9 cellular contexts compared by ENCODE assay signal in the genomic region with DNA sequence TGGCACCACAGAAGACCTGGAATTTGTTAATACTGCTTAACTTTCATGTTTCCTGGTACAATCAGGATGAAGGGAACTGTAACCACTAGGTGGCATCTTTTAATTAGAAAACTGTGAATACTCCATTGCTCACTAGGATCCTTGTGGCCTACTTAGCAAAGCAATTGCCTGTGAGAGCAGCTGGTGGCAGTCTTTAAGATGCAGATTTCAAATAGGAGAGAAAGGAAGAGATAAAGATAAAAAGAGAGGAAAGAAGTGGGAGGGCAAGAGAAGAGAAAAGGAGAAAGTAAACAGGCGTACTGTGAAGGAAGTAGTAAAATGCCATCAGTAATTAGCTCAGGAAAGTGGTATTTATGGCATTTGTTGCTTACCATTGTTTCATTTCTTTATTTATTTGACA.
DNase-seq lines count a peak whose midpoint lies in the region; ATAC-seq, FAIRE-seq and TF ChIP-seq lines count a peak whose summit lies in the region.
"Had no signal": no experiment of that assay in that cellular context is flagged by ENCODE, and none has a peak within 500 bp of the region (broad histone marks: within the 10 kb centered on the region; RNA-seq: fewer than 3 reads in every experiment).

No MANE protein-coding gene starts in this region.

- no peak overlapping the region for H3K27ac ChIP-seq in HEK293 (ENCODE audit: extremely low read depth, low read depth, low read length)

- DNase-seq in D721Med (ENCODE audit: insufficient read length, low spot score) (peak; percentile 24), NCI-H510A (lab: John Stamatoyannopoulos, UW) (peak; percentile 53), astrocyte of the cerebellum (ENCODE audit: low read depth) (peak; percentile 77), iPS DF 19.7 (ENCODE audit: low read depth, low spot score) (peak; percentile 95), skeletal muscle cell (ENCODE audit: low read depth) (peak; percentile 60)
- no peak for DNase-seq in NK-92 treated with Interleukin-12 subunit alpha and Interleukin-12 subunit beta, amount 100 ng/mL, for 24 hours (lab: John Stamatoyannopoulos, UW)
- DNase-seq: activated T-cell treated with anti-CD3 and anti-CD28 coated beads, Interleukin-2, amount 50 U/mL, for 72 hours had no signal

- peak; percentile 44 for FAIRE-seq in D721Med (lab: Jason Lieb, UNC)

- CTCF ChIA-PET in HEK293 (lab: Yijun Ruan, JAX): interaction anchor here (0.6 to 3.3 kb wide), 30 partner anchors 8 to 1173 kb away, joined by 3 to 33 read pairs (median 4); no protein-coding TSS in a partner anchor

- POLR2A ChIA-PET in HEK293 (lab: Yijun Ruan, JAX): no interaction called here

- in situ Hi-C loops in astrocyte of the cerebellum (cut with HindIII; ENCODE audit: low sequenced_read_pairs): no loop called here

- ATAC-seq in GM18858 (IDR thresholded peaks at IDR 0.05; ENCODE audit: unreplicated experiment): no peak

- no peaks in the 10 kb centered on the region for H3K9me3 ChIP-seq in HEK293 (ENCODE audit: control insufficient read depth, insufficient read depth, low read depth, low read length)

- TF ChIP-seq CTCF in D721Med (IDR thresholded peaks at IDR 0.05; ENCODE audit: insufficient read depth, missing control alignments) (peak; percentile 79), HEK293 (tag by site-specific recombination; IDR thresholded peaks at IDR 0.05) (peak; percentile 83), astrocyte of the cerebellum (IDR thresholded peaks at IDR 0.05; ENCODE audit: low read depth, low read length, missing control alignments) (peak; percentile 71)

- no peaks in the 10 kb centered on the region for H3K36me3 ChIP-seq in HEK293 (ENCODE audit: control insufficient read depth in 2 of 2, insufficient read depth in 1 of 2, low read length in 2 of 2)

- no peak overlapping the region for H3K4me3 ChIP-seq in HEK293 (ENCODE audit: low read depth, low read length)
- no peak overlapping the region for H3K4me3 ChIP-seq in astrocyte of the cerebellum (ENCODE audit: low read depth, low read length)
- no peak overlapping the region for H3K4me3 ChIP-seq in skeletal muscle cell (ENCODE audit: low read depth, low read length)

- peaks cover 8% of the 10 kb centered on the region for H3K4me1 ChIP-seq in HEK293 (ENCODE audit: control insufficient read depth, insufficient read depth, low read length)

TF ChIP-seq in HEK293, 187 proteins besides CTCF, POLR2A, EP300 and RAD21:
- TF ChIP-seq ZBTB17 (tag by site-specific recombination; IDR thresholded peaks at IDR 0.05): peak; percentile 57
- TF ChIP-seq ZNF350 (tag by site-specific recombination; IDR thresholded peaks at IDR 0.05): no peak
- TF ChIP-seq, protein P1, sequence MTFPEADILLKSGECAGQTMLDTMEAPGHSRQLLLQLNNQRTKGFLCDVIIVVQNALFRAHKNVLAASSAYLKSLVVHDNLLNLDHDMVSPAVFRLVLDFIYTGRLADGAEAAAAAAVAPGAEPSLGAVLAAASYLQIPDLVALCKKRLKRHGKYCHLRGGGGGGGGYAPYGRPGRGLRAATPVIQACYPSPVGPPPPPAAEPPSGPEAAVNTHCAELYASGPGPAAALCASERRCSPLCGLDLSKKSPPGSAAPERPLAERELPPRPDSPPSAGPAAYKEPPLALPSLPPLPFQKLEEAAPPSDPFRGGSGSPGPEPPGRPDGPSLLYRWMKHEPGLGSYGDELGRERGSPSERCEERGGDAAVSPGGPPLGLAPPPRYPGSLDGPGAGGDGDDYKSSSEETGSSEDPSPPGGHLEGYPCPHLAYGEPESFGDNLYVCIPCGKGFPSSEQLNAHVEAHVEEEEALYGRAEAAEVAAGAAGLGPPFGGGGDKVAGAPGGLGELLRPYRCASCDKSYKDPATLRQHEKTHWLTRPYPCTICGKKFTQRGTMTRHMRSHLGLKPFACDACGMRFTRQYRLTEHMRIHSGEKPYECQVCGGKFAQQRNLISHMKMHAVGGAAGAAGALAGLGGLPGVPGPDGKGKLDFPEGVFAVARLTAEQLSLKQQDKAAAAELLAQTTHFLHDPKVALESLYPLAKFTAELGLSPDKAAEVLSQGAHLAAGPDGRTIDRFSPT (tag by site-specific recombination; IDR thresholded peaks at IDR 0.05): no peak
- TF ChIP-seq ZNF121 (tag by site-specific recombination; IDR thresholded peaks at IDR 0.05): no peak
- TF ChIP-seq ZNF394 (tag by site-specific recombination; IDR thresholded peaks at IDR 0.05; ENCODE audit: borderline replicate concordance): 0 out of 2 replicates have a peak, but pooled peaks have one; percentile 22
- TF ChIP-seq ZSCAN5A (tag by site-specific recombination; IDR thresholded peaks at IDR 0.05): no peak
- TF ChIP-seq ZNF2 (tag by site-specific recombination; IDR thresholded peaks at IDR 0.05): 0 out of 2 replicates have a peak, but pooled peaks have one; percentile 39
- peak; percentile 60 for TF ChIP-seq SCRT2 (tag by site-specific recombination; IDR thresholded peaks at IDR 0.05)
- TF ChIP-seq ZBTB7A (tag by site-specific recombination; IDR thresholded peaks at IDR 0.05; ENCODE audit: low read depth): no peak
- peak; percentile 86 for TF ChIP-seq PRDM1 (tag by site-specific recombination; IDR thresholded peaks at IDR 0.05)
- TF ChIP-seq ZNF654 (tag by site-specific recombination; IDR thresholded peaks at IDR 0.05; ENCODE audit: low read depth): peak; percentile 92
- 0 out of 2 replicates have a peak, but pooled peaks have one; percentile 24 for TF ChIP-seq WT1 (tag by site-specific recombination; IDR thresholded peaks at IDR 0.05)
